Comparison of ENCODE assay signal across 22 cellular contexts in the genomic region with DNA sequence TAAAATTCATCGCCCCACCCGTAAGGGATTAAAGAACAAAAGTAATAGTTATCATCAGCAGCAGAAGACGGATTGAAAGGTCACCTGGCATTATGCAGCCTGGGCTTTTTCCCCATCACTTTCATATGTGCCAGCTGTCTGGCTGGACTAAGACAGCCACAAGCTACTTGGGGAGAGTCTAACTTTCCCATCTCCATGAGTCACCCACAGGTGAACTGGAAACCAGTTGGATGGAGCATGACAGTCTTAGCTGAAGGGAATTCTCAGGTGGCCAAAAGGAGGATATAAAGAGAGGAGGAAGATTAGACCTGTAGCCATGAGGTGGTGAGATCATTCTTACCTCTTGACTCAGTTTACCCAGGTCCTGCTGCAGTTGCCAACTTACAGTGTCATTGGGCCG. TPM values are rescaled to one million over a fixed set of nuclear protein-coding genes. Genes with fewer than 3 reads are reported as not detected.
DNase-seq lines count a peak whose midpoint lies in the region; ATAC-seq and TF ChIP-seq lines count a peak whose summit lies in the region.
"Had no signal": no experiment of that assay in that cellular context is flagged by ENCODE, and none has a peak within 500 bp of the region (broad histone marks: within the 10 kb centered on the region; RNA-seq: fewer than 3 reads in every experiment).

No MANE protein-coding gene starts in this region.

- no peaks in the 10 kb centered on the region for H3K4me1 Mint-ChIP-seq in MCF 10A (ENCODE audit: insufficient read depth, unreplicated experiment)
- H3K4me1 Mint-ChIP-seq: CD14-positive monocyte; CD4-positive, alpha-beta memory T cell had no signal

- peak; percentile 21 for DNase-seq in activated CD8-positive, alpha-beta memory T cell treated with anti-CD3 and anti-CD28 coated beads for 24 hours
- no peak for DNase-seq in activated CD8-positive, alpha-beta memory T cell treated with anti-CD3 and anti-CD28 coated beads, Interleukin-2, amount 50 U/mL, for 4 hours
- peak; percentile 17 for DNase-seq in mammary epithelial cell
- no peak for DNase-seq in MCF 10A (ENCODE audit: unreplicated experiment)
- DNase-seq in foreskin keratinocyte, result peak; percentile 10 to 36
- DNase-seq in OCI-M1 (lab: John Stamatoyannopoulos, UW), result no peak
- DNase-seq in activated CD4-positive, alpha-beta T cell treated with anti-CD3 and anti-CD28 coated beads for 1 hour, result no peak
- DNase-seq: 8988T; CD4-positive, alpha-beta memory T cell; DMS153; DMS79; GDM1; GM23248 had no signal

- no peak overlapping the region for H3K4me3 Mint-ChIP-seq in MCF 10A (ENCODE audit: unreplicated experiment)
- H3K4me3 Mint-ChIP-seq: CD14-positive monocyte; CD4-positive, alpha-beta memory T cell had no signal

- H3K27ac ChIP-seq in mammary epithelial cell (ENCODE audit: insufficient read depth, low read depth, low read length) (no peak overlapping the region), foreskin keratinocyte (no peak overlapping the region)
- H3K27ac ChIP-seq: BLaER1, GM23248, HL-60 had no signal

- in situ Hi-C loops in mammary epithelial cell (cut with MboI; ENCODE audit: low sequenced_read_pairs in 2 of 2), result loop anchor here in 1 of 2 donors (25.0 kb wide), 1 partner anchor 119 kb away; the partner anchor contains the start of gene ANKRD36

- no peaks in the 10 kb centered on the region for H3K9me3 Mint-ChIP-seq in MCF 10A (ENCODE audit: unreplicated experiment)
- H3K9me3 Mint-ChIP-seq: CD4-positive, alpha-beta memory T cell had no signal

- TF ChIP-seq CTCF in mammary epithelial cell (conservative IDR thresholded peaks at IDR 0.05 in 1 of 2, IDR thresholded peaks at IDR 0.05 in 1 of 2; ENCODE audit: extremely low read depth in 1 of 2, insufficient read depth in 1 of 2, low read depth in 1 of 2, low read length in 2 of 2) (no peak), MCF 10A (IDR thresholded peaks at IDR 0.05; ENCODE audit: unreplicated experiment) (no peak), foreskin keratinocyte (conservative IDR thresholded peaks at IDR 0.05) (no peak)

- H3K9me3 ChIP-seq in mammary epithelial cell (replicated peaks; ENCODE audit: insufficient read depth, low read length), result no peaks in the 10 kb centered on the region
- H3K9me3 ChIP-seq: HAP-1 had no signal

- H3K4me1 ChIP-seq in mammary epithelial cell (ENCODE audit: insufficient read depth, low read length) (no peaks in the 10 kb centered on the region), foreskin keratinocyte (no peaks in the 10 kb centered on the region)
- H3K4me1 ChIP-seq: HAP-1 had no signal

- H3K79me2 ChIP-seq in mammary epithelial cell (ENCODE audit: insufficient read depth, low read length), result no peaks in the 10 kb centered on the region

- peak; percentile 58 for ATAC-seq in foreskin keratinocyte

- no peak overlapping the region for H3K9ac ChIP-seq in mammary epithelial cell (ENCODE audit: insufficient read depth, low read length)
- H3K9ac ChIP-seq: BLaER1, GM23248 had no signal

- no peaks in the 10 kb centered on the region for H3K36me3 Mint-ChIP-seq in MCF 10A (ENCODE audit: insufficient read depth, unreplicated experiment)
- H3K36me3 Mint-ChIP-seq: CD14-positive monocyte; CD4-positive, alpha-beta memory T cell had no signal

- no peak overlapping the region for H2AFZ ChIP-seq in mammary epithelial cell (ENCODE audit: low read depth, low read length)
- H2AFZ ChIP-seq: GM23248 had no signal

- dilution Hi-C loops in mammary epithelial cell (cut with HindIII; ENCODE audit: low sequenced_read_pairs), result no loop called here

- no peaks in the 10 kb centered on the region for H3K36me3 ChIP-seq in mammary epithelial cell (ENCODE audit: insufficient read depth, low read length)
- H3K36me3 ChIP-seq: BLaER1, HAP-1 had no signal

- no peak overlapping the region for H3K4me2 ChIP-seq in mammary epithelial cell (ENCODE audit: insufficient read depth, low read depth, low read length)

- H3K27me3 ChIP-seq in mammary epithelial cell (ENCODE audit: insufficient read depth, low read length) (no peaks in the 10 kb centered on the region), foreskin keratinocyte (peaks cover 15% of the 10 kb centered on the region)
- H3K27me3 ChIP-seq: BLaER1 had no signal

- no peak overlapping the region for H3K4me3 ChIP-seq in mammary epithelial cell (replicated peaks in 1 of 3; ENCODE audit: insufficient read depth in 1 of 3, low read depth in 2 of 3, low read length in 3 of 3)
- H3K4me3 ChIP-seq: BLaER1, GM23248, HAP-1 had no signal

- no peak overlapping the region for H3K27ac Mint-ChIP-seq in MCF 10A (ENCODE audit: low read depth, unreplicated experiment)
- H3K27ac Mint-ChIP-seq: CD14-positive monocyte had no signal

- intact Hi-C loops in mammary epithelial cell (cut with micrococcal nuclease) (no loop called here), MCF 10A (cut with micrococcal nuclease) (no loop called here)

- no peaks in the 10 kb centered on the region for H4K20me1 ChIP-seq in mammary epithelial cell (ENCODE audit: insufficient read depth, low read length)
- H4K20me1 ChIP-seq: BLaER1 had no signal

- no TSS peak for BruUV-seq in mammary epithelial cell (replicated peaks; lab: Mats Ljungman, UMichigan)
- BruUV-seq in MCF 10A (replicated peaks; lab: Mats Ljungman, UMichigan), result no TSS peak

- peaks cover 50% of the 10 kb centered on the region for H3K27me3 Mint-ChIP-seq in MCF 10A (ENCODE audit: insufficient read depth, unreplicated experiment)

- POLR2A ChIA-PET in MCF 10A (lab: Yijun Ruan, JAX), result interaction anchor here (0.5 kb wide), 1 partner anchor 301 kb away, joined by 3 read pairs; no protein-coding TSS in a partner anchor

- CTCF ChIA-PET in mammary epithelial cell (lab: Charles Lee; ENCODE audit: low non-redundant PET) (no interaction called here), MCF 10A (lab: Yijun Ruan, JAX) (no interaction called here)

- WGBS in mammary epithelial cell (ENCODE audit: low coverage, missing lambda C conversion rate), result 89% methylated on average over 4 of the region's 4 CpGs

RNA-seq across cellular contexts. Expression of gene FAM178B, which starts 7.0 kb away (rescaled TPM):
- under 1 TPM in 1 of 2 donors, not detected in 1; 0.17 TPM for total RNA-seq in mammary epithelial cell
- polyA plus RNA-seq in mammary epithelial cell, result not detected
- polyA minus RNA-seq in mammary epithelial cell, result not detected
- not detected in 2 replicates for total RNA-seq in MCF 10A (2022)
- not detected in 2 replicates for total RNA-seq in foreskin keratinocyte
- polyA plus RNA-seq in foreskin keratinocyte, result not detected in 2 replicates
- total RNA-seq: A673, Daoy, GM23248, H4, HT1080 had no signal
- polyA plus RNA-seq: AG04450; CD14-positive monocyte; CD4-positive, alpha-beta memory T cell had no signal

Comparison
In these comparisons a context has a peak if more than half of its experiments do, and no peak if none do; other contexts are left out.
1. DNase-seq: peak in activated CD8-positive, alpha-beta memory T cell treated with anti-CD3 and anti-CD28 coated beads for 24 hours (single experiment), mammary epithelial cell (single experiment) and foreskin keratinocyte (2 of 2); none in activated CD8-positive, alpha-beta memory T cell treated with anti-CD3 and anti-CD28 coated beads, Interleukin-2, amount 50 U/mL, for 4 hours (single experiment), MCF 10A (single experiment), OCI-M1 (single experiment) and activated CD4-positive, alpha-beta T cell treated with anti-CD3 and anti-CD28 coated beads for 1 hour (single experiment).